ENCODE assay signal across 8 cellular contexts in the genomic region with DNA sequence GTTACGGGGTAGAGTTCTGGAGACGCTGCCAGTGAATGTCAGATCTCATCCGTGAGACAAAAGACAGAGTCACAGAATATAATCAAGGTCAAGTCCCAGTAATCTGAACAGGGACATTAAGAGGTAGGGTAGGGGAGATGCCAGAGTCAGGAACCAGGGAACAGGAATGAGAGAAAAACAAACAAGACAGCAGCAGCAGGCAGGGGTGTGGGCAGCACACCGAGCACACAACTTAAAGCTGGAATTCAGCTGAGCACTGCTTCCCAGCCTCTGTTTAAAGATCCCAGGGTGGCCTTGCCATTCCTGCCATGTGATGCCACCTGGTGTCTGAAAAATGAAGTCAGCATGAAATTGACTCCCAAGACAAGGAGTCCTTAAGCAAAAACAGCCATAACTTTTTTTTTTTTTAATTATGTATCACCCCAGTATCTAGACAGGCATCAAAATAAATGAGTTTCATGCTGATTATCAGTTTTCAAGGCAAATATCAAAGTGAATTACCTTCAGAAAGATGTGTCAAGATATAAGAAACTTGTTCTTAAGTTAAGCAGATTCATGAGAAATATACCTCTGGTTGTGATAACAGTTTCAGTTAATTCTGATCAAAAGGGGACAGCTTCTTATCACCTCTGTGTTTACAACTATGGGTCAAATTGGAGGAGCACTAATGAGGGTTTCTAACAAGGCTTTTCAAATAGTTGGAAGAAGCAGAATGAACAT.
A peak's percentile ranks its signal among the peaks of the same experiment; 100 is the strongest.
DNase-seq lines count a peak whose midpoint lies in the region; ATAC-seq and TF ChIP-seq lines count a peak whose summit lies in the region.

No MANE protein-coding gene starts in this region.

- no peaks in the 10 kb centered on the region for H3F3A ChIP-seq in neural progenitor cell (ENCODE audit: low read depth)

- H3K36me3 ChIP-seq in neural progenitor cell: no peaks in the 10 kb centered on the region

- H4K20me1 ChIP-seq in neural progenitor cell (ENCODE audit: low read depth): no peaks in the 10 kb centered on the region

- no peaks in the 10 kb centered on the region for H3K27me3 ChIP-seq in neural progenitor cell

- no peaks in the 10 kb centered on the region for H3K79me2 ChIP-seq in neural progenitor cell (ENCODE audit: low read depth)

- DNase-seq in NCI-H1105 treated with DMSO at 0.1 percent for 48 hours (lab: John Stamatoyannopoulos, UW) (peak; percentile 88), T1000 (lab: John Stamatoyannopoulos, UW) (peak; percentile 5), fibroblast of peridontal ligament (ENCODE audit: extremely low read depth) (peak; percentile 90), neural progenitor cell (ENCODE audit: low spot score) (peak; percentile 76)
- no peak for DNase-seq in stimulated activated naive CD4-positive, alpha-beta T cell treated with Interleukin-2 at 50 U/mL for 16 hours (lab: John Stamatoyannopoulos, UW)

- H3K4me3 ChIP-seq in neural progenitor cell: no peak overlapping the region

- H3K9me3 Mint-ChIP-seq in neural progenitor cell: peaks cover 10% of the 10 kb centered on the region

- H3K27ac ChIP-seq in C4-2B (no peak overlapping the region; the same call in 1 of the 2 replicates), neural progenitor cell (no peak overlapping the region)

- no peak overlapping the region for H3K9ac ChIP-seq in neural progenitor cell

- H3K4me3 Mint-ChIP-seq in neural progenitor cell: no peak overlapping the region

- TF ChIP-seq CTCF in C4-2B (conservative IDR thresholded peaks at IDR 0.05): peak; percentile 91
- peak; percentile 71 for TF ChIP-seq CTCF in neural progenitor cell (IDR thresholded peaks at IDR 0.05)

- ATAC-seq in GM18502 (IDR thresholded peaks at IDR 0.05; ENCODE audit: poor library complexity, unreplicated experiment) (peak; percentile 67), GM18858 (IDR thresholded peaks at IDR 0.05; ENCODE audit: unreplicated experiment) (no peak)

- no peak overlapping the region for H2AFZ ChIP-seq in neural progenitor cell (replicated peaks)

- no peaks in the 10 kb centered on the region for H3K36me3 Mint-ChIP-seq in neural progenitor cell

- H3K27me3 Mint-ChIP-seq in neural progenitor cell (ENCODE audit: insufficient read depth, low read depth): no peaks in the 10 kb centered on the region

- no peak overlapping the region for H3K27ac Mint-ChIP-seq in neural progenitor cell

- H3K4me1 Mint-ChIP-seq in neural progenitor cell: peaks cover 14% of the 10 kb centered on the region

- no peaks in the 10 kb centered on the region for H3K9me3 ChIP-seq in neural progenitor cell (ENCODE audit: low read depth)

- H3K4me1 ChIP-seq in neural progenitor cell: no peaks in the 10 kb centered on the region

- H3K4me2 ChIP-seq in neural progenitor cell: no peak overlapping the region
